ENCODE assay signal across 1 cellular context in the genomic region with DNA sequence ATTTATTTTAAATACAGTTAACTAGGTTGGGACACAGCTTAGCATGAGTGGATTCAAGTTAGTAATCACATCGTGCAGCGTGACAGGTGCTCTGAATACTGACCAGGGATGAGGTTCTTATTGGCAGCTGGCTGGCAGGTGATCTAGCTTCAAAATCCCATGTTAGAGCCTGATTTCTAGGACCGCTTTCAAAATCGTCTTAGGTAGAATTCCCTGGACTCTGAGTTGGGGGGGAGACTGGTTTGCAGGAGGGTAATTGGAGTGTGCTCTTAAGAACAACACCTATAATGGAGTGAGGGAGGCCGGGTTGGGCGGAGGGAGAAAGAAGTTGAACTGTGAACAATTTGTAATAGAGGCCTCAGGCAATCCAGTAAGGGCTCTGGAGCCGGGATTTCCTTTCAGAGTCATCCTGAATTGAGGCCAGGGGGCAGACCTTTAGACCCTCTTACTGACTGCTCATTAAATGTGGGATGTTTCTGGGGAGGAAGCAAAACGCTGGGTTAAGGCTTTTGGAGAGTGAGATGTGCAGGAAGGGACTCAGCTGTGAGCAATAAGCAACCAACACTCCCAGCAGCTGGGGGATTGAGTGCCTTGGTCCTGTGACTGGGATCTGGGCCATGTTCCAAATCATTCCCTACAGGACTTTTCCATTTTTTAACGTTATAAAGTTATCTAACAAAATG.
TF ChIP-seq lines count a peak whose summit lies in the region.

No MANE protein-coding gene starts in this region.

TF ChIP-seq in IMR-90, 13 proteins besides CTCF, POLR2A, EP300 and RAD21 (continued from another document):
- no peak for TF ChIP-seq RCOR1 (IDR thresholded peaks at IDR 0.05; ENCODE audit: insufficient replicate concordance, low read length)
